In genomic region chr3:34376691-34377090, GRCh38 we compare ENCODE assay signal across 30 cellular contexts.
"Had no signal": no experiment of that assay in that cellular context is flagged by ENCODE, and none has a peak within 500 bp of the region (broad histone marks: within the 10 kb centered on the region; RNA-seq: fewer than 3 reads in every experiment).

No MANE protein-coding gene starts in this region.

- ATAC-seq: activated CD8-positive, alpha-beta T cell treated with anti-CD3 and anti-CD28 coated beads for 36 hours; activated naive CD4-positive, alpha-beta T cell treated with anti-CD3 and anti-CD28 coated beads, Interleukin-2, amount 50 U/mL, for 72 hours; activated T-cell treated with anti-CD3 and anti-CD28 coated beads, Interleukin-2, amount 50 U/mL, for 4 hours; activated T-cell treated with anti-CD3 and anti-CD28 coated beads, Interleukin-2, amount 50 U/mL, for 72 hours; activated T-helper 17 cell treated with anti-CD3 and anti-CD28 coated beads, Interleukin-2, amount 50 U/mL, for 72 hours; body of pancreas had no signal

- DNase-seq: activated B cell treated with CpG ODN at 0.5 μM for 24 hours; activated CD4-positive, alpha-beta memory T cell treated with anti-CD3 and anti-CD28 coated beads for 36 hours; activated CD4-positive, alpha-beta T cell treated with anti-CD3 and anti-CD28 coated beads for 4 hours; activated CD4-positive, alpha-beta T cell treated with anti-CD3 and anti-CD28 coated beads, Interleukin-2, amount 10 ng/mL, durations not matched to agents 24 days and 14 days; activated CD4-positive, alpha-beta T cell treated with anti-CD3 and anti-CD28 coated beads, Interleukin-2, amount 50 U/mL, for 1 hour; activated CD4-positive, alpha-beta T cell treated with anti-CD3 and anti-CD28 coated beads, Interleukin-2, amount 50 U/mL, for 4 hours; activated CD4-positive, CD25-positive, alpha-beta regulatory T cell treated with anti-CD3 and anti-CD28 coated beads, Interleukin-2, amount 50 U/mL, for 72 hours; activated CD8-positive, alpha-beta memory T cell treated with anti-CD3 and anti-CD28 coated beads, Interleukin-2, amount 50 U/mL, for 4 hours; activated CD8-positive, alpha-beta T cell treated with anti-CD3 and anti-CD28 coated beads for 36 hours; activated effector memory CD4-positive, alpha-beta T cell treated with anti-CD3 and anti-CD28 coated beads, Interleukin-2, amount 50 U/mL, for 16 hours; activated gamma-delta T cell treated with Interleukin-2 at 50 U/mL for 16 hours; activated naive CD4-positive, alpha-beta T cell; activated naive CD4-positive, alpha-beta T cell treated with anti-CD3 and anti-CD28 coated beads for 36 hours; activated naive CD4-positive, alpha-beta T cell treated with anti-CD3 and anti-CD28 coated beads, Interleukin-2, amount 50 U/mL, for 16 hours; activated naive CD8-positive, alpha-beta T cell treated with anti-CD3 and anti-CD28 coated beads for 36 hours; activated T-cell treated with anti-CD3 and anti-CD28 coated beads for 4 hours; activated T-cell treated with anti-CD3 and anti-CD28 coated beads, Interleukin-2, amount 50 U/mL, for 1 hour; activated T-cell treated with anti-CD3 and anti-CD28 coated beads, Interleukin-2, amount 50 U/mL, for 4 hours; activated T-cell treated with anti-CD3 and anti-CD28 coated beads, Interleukin-2, amount 50 U/mL, for 72 hours; adrenal gland; amniotic stem cell; aorta; body of pancreas; brain microvascular endothelial cell; central memory CD4-positive, alpha-beta T cell; T-helper 1 cell; T-helper 2 cell; T-helper 9 cell had no signal
